13 cellular contexts compared by ENCODE assay signal in the genomic region with DNA sequence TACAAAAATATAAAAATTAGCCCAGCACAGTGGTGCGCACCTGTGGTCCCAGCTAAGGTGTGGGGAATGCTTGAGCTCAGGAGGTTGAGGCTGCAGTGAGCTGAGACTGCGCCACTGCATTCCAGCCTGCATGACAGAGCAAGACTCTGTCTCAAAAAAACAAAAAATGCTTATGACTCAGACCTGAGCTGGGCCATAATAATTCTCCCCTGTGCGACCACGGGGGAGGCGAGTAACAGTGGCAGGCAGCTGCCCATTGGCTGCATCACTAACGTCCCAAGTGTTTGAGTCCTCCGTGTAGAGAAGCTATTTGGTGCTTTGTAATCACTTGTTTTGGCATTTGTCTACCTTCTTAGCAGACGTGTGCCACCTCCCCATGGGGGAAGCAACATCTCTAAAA. TPM values are rescaled to one million over a fixed set of nuclear protein-coding genes. Genes with fewer than 3 reads are reported as not detected.
DNase-seq lines count a peak whose midpoint lies in the region; ATAC-seq and TF ChIP-seq lines count a peak whose summit lies in the region.
"Had no signal": no experiment of that assay in that cellular context is flagged by ENCODE, and none has a peak within 500 bp of the region (broad histone marks: within the 10 kb centered on the region; RNA-seq: fewer than 3 reads in every experiment).

No MANE protein-coding gene starts in this region.

- no peaks in the 10 kb centered on the region for H3K36me3 ChIP-seq in ACC112 (ENCODE audit: insufficient read depth, low read length)
- peaks cover 0 to 96% of the 10 kb centered on the region in 2 donors for H3K36me3 ChIP-seq in gastroesophageal sphincter
- H3K36me3 ChIP-seq in colonic mucosa: no peaks in the 10 kb centered on the region
- peaks cover 18% of the 10 kb centered on the region for H3K36me3 ChIP-seq in CD8-positive, alpha-beta T cell (ENCODE audit: insufficient read depth, low read length)

- POLR2A ChIA-PET in CD8-positive, alpha-beta T cell (lab: Charles Lee): no interaction called here

- peak overlapping the region; percentile 70 for H3K4me3 Mint-ChIP-seq in HFFc6
- no peak overlapping the region for H3K4me3 Mint-ChIP-seq in activated T-helper 17 cell treated with anti-CD3 and anti-CD28 coated beads, Interleukin-2, amount 50 U/mL, for 72 hours
- H3K4me3 Mint-ChIP-seq in CD8-positive, alpha-beta T cell: no peak overlapping the region
- H3K4me3 Mint-ChIP-seq: activated naive CD8-positive, alpha-beta T cell treated with anti-CD3 and anti-CD28 coated beads, Interleukin-2, amount 10 ng/mL, durations not matched to agents 7 days and 5 days; type B pancreatic cell had no signal

- H3K27me3 ChIP-seq in ACC112 (ENCODE audit: insufficient read depth, low read length) (no peaks in the 10 kb centered on the region), gastroesophageal sphincter (no peaks in the 10 kb centered on the region), colonic mucosa (no peaks in the 10 kb centered on the region)
- no peaks in the 10 kb centered on the region for H3K27me3 ChIP-seq in CD8-positive, alpha-beta T cell (ENCODE audit: insufficient read depth, low read length)

- ATAC-seq in activated T-helper 17 cell treated with anti-CD3 and anti-CD28 coated beads, Interleukin-2, amount 50 U/mL, for 72 hours (replicated peaks): peak; percentile 52
- ATAC-seq in GM19328 (IDR thresholded peaks at IDR 0.05; ENCODE audit: unreplicated experiment) (no peak), gastroesophageal sphincter (no peak)
- ATAC-seq in CD8-positive, alpha-beta T cell: no peak

- H3K27ac Mint-ChIP-seq in HFFc6: peak overlapping the region; percentile 92
- H3K27ac Mint-ChIP-seq in activated T-helper 17 cell treated with anti-CD3 and anti-CD28 coated beads, Interleukin-2, amount 50 U/mL, for 72 hours: peak overlapping the region; percentile 15
- no peak overlapping the region for H3K27ac Mint-ChIP-seq in CD8-positive, alpha-beta T cell
- H3K27ac Mint-ChIP-seq: activated naive CD8-positive, alpha-beta T cell treated with anti-CD3 and anti-CD28 coated beads, Interleukin-2, amount 10 ng/mL, durations not matched to agents 7 days and 5 days; type B pancreatic cell had no signal

- TF ChIP-seq EP300 in gastroesophageal sphincter (IDR thresholded peaks at IDR 0.05): no peak

- no peaks in the 10 kb centered on the region for H3K9me3 ChIP-seq in gastroesophageal sphincter
- H3K9me3 ChIP-seq in colonic mucosa: no peaks in the 10 kb centered on the region
- H3K9me3 ChIP-seq in CD8-positive, alpha-beta T cell (ENCODE audit: low read length): no peaks in the 10 kb centered on the region

- 64 to 78% methylated on average over 7 to 8 of the region's 8 CpGs for WGBS in gastroesophageal sphincter (ENCODE audit: low coverage in 1 of 2), 2 donors

- H3K9ac ChIP-seq in colonic mucosa (ENCODE audit: low read depth in 2 of 2, low read length in 2 of 2): no peak overlapping the region

- H3K79me2 ChIP-seq in ACC112 (ENCODE audit: control insufficient read depth, insufficient read depth, low read length, unreplicated experiment): no peaks in the 10 kb centered on the region

- peaks cover 39% of the 10 kb centered on the region for H3K4me1 Mint-ChIP-seq in HFFc6 (ENCODE audit: low read depth)
- H3K4me1 Mint-ChIP-seq in activated T-helper 17 cell treated with anti-CD3 and anti-CD28 coated beads, Interleukin-2, amount 50 U/mL, for 72 hours: peaks cover 9% of the 10 kb centered on the region
- no peaks in the 10 kb centered on the region for H3K4me1 Mint-ChIP-seq in CD8-positive, alpha-beta T cell (ENCODE audit: low read depth)
- H3K4me1 Mint-ChIP-seq: activated naive CD8-positive, alpha-beta T cell treated with anti-CD3 and anti-CD28 coated beads, Interleukin-2, amount 10 ng/mL, durations not matched to agents 7 days and 5 days had no signal

- CTCF ChIA-PET in CD8-positive, alpha-beta T cell (lab: Charles Lee): interaction anchor here (1.2 kb wide), 1 partner anchor 11 kb away, joined by 4 read pairs; no protein-coding TSS in a partner anchor

- peaks cover 27% of the 10 kb centered on the region for H3K4me1 ChIP-seq in ACC112 (ENCODE audit: control insufficient read depth, insufficient read depth, low read length, unreplicated experiment)
- H3K4me1 ChIP-seq in gastroesophageal sphincter: no peaks in the 10 kb centered on the region
- no peaks in the 10 kb centered on the region for H3K4me1 ChIP-seq in colonic mucosa
- H3K4me1 ChIP-seq in CD8-positive, alpha-beta T cell (ENCODE audit: insufficient read depth, low read length): no peaks in the 10 kb centered on the region

- H3K4me3 ChIP-seq in ACC112 (ENCODE audit: low read depth, low read length) (peak overlapping the region; percentile 20; the same call in 1 of the 2 replicates), foreskin fibroblast (ENCODE audit: low read depth in 1 of 2, low read length in 2 of 2) (no peak overlapping the region), gastroesophageal sphincter (no peak overlapping the region), colonic mucosa (no peak overlapping the region)
- H3K4me3 ChIP-seq in CD8-positive, alpha-beta T cell (ENCODE audit: low read depth, low read length): no peak overlapping the region

- H2AFZ ChIP-seq in ACC112 (ENCODE audit: low read length, unreplicated experiment): no peak overlapping the region

- H3K27me3 Mint-ChIP-seq in HFFc6 (ENCODE audit: insufficient read depth): peaks cover 2% of the 10 kb centered on the region
- no peaks in the 10 kb centered on the region for H3K27me3 Mint-ChIP-seq in activated T-helper 17 cell treated with anti-CD3 and anti-CD28 coated beads, Interleukin-2, amount 50 U/mL, for 72 hours
- H3K27me3 Mint-ChIP-seq in CD8-positive, alpha-beta T cell (ENCODE audit: low read depth): no peaks in the 10 kb centered on the region
- H3K27me3 Mint-ChIP-seq: activated naive CD8-positive, alpha-beta T cell treated with anti-CD3 and anti-CD28 coated beads, Interleukin-2, amount 10 ng/mL, durations not matched to agents 7 days and 5 days; type B pancreatic cell had no signal

- H3K27ac ChIP-seq in ACC112 (ENCODE audit: low read depth, low read length) (peak overlapping the region; percentile 63), gastroesophageal sphincter (no peak overlapping the region), colonic mucosa (no peak overlapping the region)
- H3K27ac ChIP-seq in CD8-positive, alpha-beta T cell (ENCODE audit: low read depth, low read length): no peak overlapping the region

- no peak for TF ChIP-seq POLR2A in gastroesophageal sphincter (IDR thresholded peaks at IDR 0.05)

- no peaks in the 10 kb centered on the region for H3K9me3 Mint-ChIP-seq in HFFc6
- no peaks in the 10 kb centered on the region for H3K9me3 Mint-ChIP-seq in activated T-helper 17 cell treated with anti-CD3 and anti-CD28 coated beads, Interleukin-2, amount 50 U/mL, for 72 hours
- no peaks in the 10 kb centered on the region for H3K9me3 Mint-ChIP-seq in CD8-positive, alpha-beta T cell
- H3K9me3 Mint-ChIP-seq: activated naive CD8-positive, alpha-beta T cell treated with anti-CD3 and anti-CD28 coated beads, Interleukin-2, amount 10 ng/mL, durations not matched to agents 7 days and 5 days; type B pancreatic cell had no signal

- intact Hi-C loops in colonic mucosa (cut with DNase I): no loop called here
- intact Hi-C loops in CD8-positive, alpha-beta T cell (cut with DNase I, micrococcal nuclease): no loop called here

- no peak for TF ChIP-seq CTCF in HFFc6 (IDR thresholded peaks at IDR 0.05)
- TF ChIP-seq CTCF in foreskin fibroblast (IDR thresholded peaks at IDR 0.05; ENCODE audit: low read depth, low read length): no peak
- no peak for TF ChIP-seq CTCF in gastroesophageal sphincter (IDR thresholded peaks at IDR 0.05)
- TF ChIP-seq CTCF in colonic mucosa (IDR thresholded peaks at IDR 0.05): no peak
- TF ChIP-seq CTCF in CD8-positive, alpha-beta T cell (IDR thresholded peaks at IDR 0.05): no peak

- H3K36me3 Mint-ChIP-seq in HFFc6 (ENCODE audit: low read depth): peaks cover 6% of the 10 kb centered on the region; the same call in 1 of the 2 replicates
- peaks cover 90% of the 10 kb centered on the region for H3K36me3 Mint-ChIP-seq in activated T-helper 17 cell treated with anti-CD3 and anti-CD28 coated beads, Interleukin-2, amount 50 U/mL, for 72 hours (ENCODE audit: low read depth)
- H3K36me3 Mint-ChIP-seq in CD8-positive, alpha-beta T cell: peaks cover 81% of the 10 kb centered on the region

- DNase-seq in HFFc6: peak; percentile 87
- peak; percentile 73 to 84 for DNase-seq in foreskin fibroblast
- DNase-seq in colonic mucosa: no peak
- no peak for DNase-seq in CD8-positive, alpha-beta T cell
- DNase-seq: activated naive CD8-positive, alpha-beta T cell treated with anti-CD3 and anti-CD28 coated beads, Interleukin-2, amount 10 ng/mL, durations not matched to agents 7 days and 5 days; AML-193; retina; T-helper 2 cell had no signal

RNA-seq across cellular contexts. Expression of a gene that starts 24.9 kb away (rescaled TPM):
- total RNA-seq in HFFc6 (2021; fragmentation: NEBNext Ultra II Directional; extraction: Animal tissue kit (Norgen Biotek cat#: 25700)): 100 to 1,000 TPM; 135 to 154 (median 150) TPM
- 100 to 1,000 TPM; 129 to 139 TPM for total RNA-seq in activated T-helper 17 cell treated with anti-CD3 and anti-CD28 coated beads, Interleukin-2, amount 50 U/mL, for 72 hours
- 100 to 1,000 TPM; 147 to 228 (median 150) TPM for total RNA-seq in gastroesophageal sphincter
- 10 to 100 TPM; 68.3 to 92.6 TPM for total RNA-seq in colonic mucosa
- total RNA-seq in CD8-positive, alpha-beta T cell: 10 to 100 TPM; 76.8 to 85.0 TPM

RNA-seq across cellular contexts. Expression of a gene that starts 50.5 kb away (rescaled TPM):
- total RNA-seq in HFFc6 (2021; fragmentation: NEBNext Ultra II Directional; extraction: Animal tissue kit (Norgen Biotek cat#: 25700)): 10 to 100 TPM in 3 of 6 experiments, 1 to 10 TPM in 3; 7.9 to 12.1 (median 9.8) TPM
- 10 to 100 TPM; 26.4 to 37.3 TPM for total RNA-seq in activated T-helper 17 cell treated with anti-CD3 and anti-CD28 coated beads, Interleukin-2, amount 50 U/mL, for 72 hours
- total RNA-seq in gastroesophageal sphincter: 10 to 100 TPM in 2 of 4 donors, 1 to 10 TPM in 2; 7.8 to 28.0 (median 11.2) TPM
- 10 to 100 TPM; 14.7 to 22.1 TPM for total RNA-seq in colonic mucosa
- total RNA-seq in CD8-positive, alpha-beta T cell: 10 to 100 TPM; 22.8 to 23.0 TPM

Comparison
In these comparisons a context has a peak if more than half of its experiments do, and no peak if none do; other contexts are left out.
1. DNase-seq: peak in HFFc6 (single experiment) and foreskin fibroblast (2 of 2); none in colonic mucosa (single experiment) and CD8-positive, alpha-beta T cell (0 of 7).